Comparison of ENCODE assay signal across 14 cellular contexts in genomic region chr2:128685841-128686497, GRCh38.
DNase-seq lines count a peak whose midpoint lies in the region; ATAC-seq and TF ChIP-seq lines count a peak whose summit lies in the region.
"Had no signal": no experiment of that assay in that cellular context is flagged by ENCODE, and none has a peak within 500 bp of the region (broad histone marks: within the 10 kb centered on the region; RNA-seq: fewer than 3 reads in every experiment).

No MANE protein-coding gene starts in this region.

- no peaks in the 10 kb centered on the region for H3K36me3 Mint-ChIP-seq in chondrocyte (ENCODE audit: low read depth)
- H3K36me3 Mint-ChIP-seq: activated naive CD8-positive, alpha-beta T cell treated with anti-CD3 and anti-CD28 coated beads for 36 hours had no signal

- no peaks in the 10 kb centered on the region for H3K79me2 ChIP-seq in Loucy (ENCODE audit: insufficient read depth, low read length)

- no peak overlapping the region for H3K4me3 Mint-ChIP-seq in stimulated activated naive CD8-positive, alpha-beta T cell treated with anti-CD3 and anti-CD28 coated beads, Interleukin-15, amount 100 ng/mL, for 72 hours
- no peak overlapping the region for H3K4me3 Mint-ChIP-seq in chondrocyte (ENCODE audit: unreplicated experiment)
- H3K4me3 Mint-ChIP-seq: activated naive CD8-positive, alpha-beta T cell treated with anti-CD3 and anti-CD28 coated beads for 36 hours had no signal

- H3K4me1 ChIP-seq in Loucy (ENCODE audit: insufficient read depth, low read length, poor library complexity, severe bottlenecking): peaks cover 41% of the 10 kb centered on the region
- H3K4me1 ChIP-seq: tibial artery had no signal

- H3K9me3 ChIP-seq in Loucy (ENCODE audit: insufficient read depth, low read depth, low read length): no peaks in the 10 kb centered on the region
- H3K9me3 ChIP-seq: tibial artery had no signal

- DNase-seq in stimulated activated naive CD8-positive, alpha-beta T cell treated with anti-CD3 and anti-CD28 coated beads, Interleukin-15, amount 100 ng/mL, for 72 hours: no peak
- no peak for DNase-seq in stimulated activated naive CD8-positive, alpha-beta T cell treated with anti-CD3 and anti-CD28 coated beads, Interleukin-15, Interleukin-2, amounts not matched to agents 100 U/mL and 50 U/mL, for 24 hours
- DNase-seq in chondrocyte (ENCODE audit: low spot score): no peak
- DNase-seq in NCI-H82 (lab: John Stamatoyannopoulos, UW): no peak
- no peak for DNase-seq in cerebellar nuclear complex (lab: John Stamatoyannopoulos, UW)
- DNase-seq: activated naive CD8-positive, alpha-beta T cell treated with anti-CD3 and anti-CD28 coated beads for 36 hours; central memory CD4-positive, alpha-beta T cell; NCI-H1048; posterior cingulate gyrus; stimulated activated CD4-positive, alpha-beta T cell treated with anti-CD3 and anti-CD28 coated beads, Interleukin-12 subunit alpha, Interleukin-12 subunit beta, amount 100 ng/mL, for 4 hours had no signal

- peaks cover 18% of the 10 kb centered on the region for H3K4me1 Mint-ChIP-seq in stimulated activated naive CD8-positive, alpha-beta T cell treated with anti-CD3 and anti-CD28 coated beads, Interleukin-15, amount 100 ng/mL, for 72 hours
- H3K4me1 Mint-ChIP-seq in chondrocyte (ENCODE audit: low read depth): no peaks in the 10 kb centered on the region

- no peaks in the 10 kb centered on the region for H3K9me2 ChIP-seq in Loucy (replicated peaks; ENCODE audit: low read depth, low read length)

- H3K9ac ChIP-seq in Loucy (ENCODE audit: low read depth, low read length, poor library complexity, severe bottlenecking): peak overlapping the region; percentile 69

- H4K20me1 ChIP-seq in Loucy (ENCODE audit: insufficient read depth, low read length, poor library complexity, severe bottlenecking): no peaks in the 10 kb centered on the region

- peaks cover 9% of the 10 kb centered on the region for H3K27me3 Mint-ChIP-seq in stimulated activated naive CD8-positive, alpha-beta T cell treated with anti-CD3 and anti-CD28 coated beads, Interleukin-15, amount 100 ng/mL, for 72 hours
- H3K27me3 Mint-ChIP-seq in chondrocyte (ENCODE audit: low read depth): peaks cover 3% of the 10 kb centered on the region

- H2AFZ ChIP-seq in Loucy (ENCODE audit: low read length): peak overlapping the region; percentile 20; the same call in 1 of the 2 replicates

- no peaks in the 10 kb centered on the region for H3K9me3 Mint-ChIP-seq in stimulated activated naive CD8-positive, alpha-beta T cell treated with anti-CD3 and anti-CD28 coated beads, Interleukin-15, amount 100 ng/mL, for 72 hours
- H3K9me3 Mint-ChIP-seq in chondrocyte (ENCODE audit: low read depth): no peaks in the 10 kb centered on the region
- H3K9me3 Mint-ChIP-seq: activated naive CD8-positive, alpha-beta T cell treated with anti-CD3 and anti-CD28 coated beads for 36 hours had no signal

- no peaks in the 10 kb centered on the region for H3K27me3 ChIP-seq in Loucy (ENCODE audit: insufficient read depth, low read length, poor library complexity, severe bottlenecking)
- H3K27me3 ChIP-seq: tibial artery had no signal

- peak; percentile 18 for ATAC-seq in stimulated activated naive CD8-positive, alpha-beta T cell treated with anti-CD3 and anti-CD28 coated beads, Interleukin-15, amount 100 ng/mL, for 72 hours
- no peak for ATAC-seq in stimulated activated naive CD8-positive, alpha-beta T cell treated with anti-CD3 and anti-CD28 coated beads, Interleukin-15, Interleukin-2, amounts not matched to agents 100 U/mL and 50 U/mL, for 24 hours
- ATAC-seq in HG02678 (IDR thresholded peaks at IDR 0.05; ENCODE audit: unreplicated experiment) (peak; percentile 51), GM18858 (IDR thresholded peaks at IDR 0.05; ENCODE audit: unreplicated experiment) (no peak)

- TF ChIP-seq CTCF in Loucy (conservative IDR thresholded peaks at IDR 0.05; ENCODE audit: low read length): no peak
- TF ChIP-seq CTCF in chondrocyte (IDR thresholded peaks at IDR 0.05): no peak

- no peak overlapping the region for H3K27ac Mint-ChIP-seq in stimulated activated naive CD8-positive, alpha-beta T cell treated with anti-CD3 and anti-CD28 coated beads, Interleukin-15, amount 100 ng/mL, for 72 hours
- H3K27ac Mint-ChIP-seq in chondrocyte (ENCODE audit: unreplicated experiment): no peak overlapping the region
- H3K27ac Mint-ChIP-seq: activated naive CD8-positive, alpha-beta T cell treated with anti-CD3 and anti-CD28 coated beads for 36 hours had no signal

- H3K4me3 ChIP-seq in Loucy (ENCODE audit: low read length, poor library complexity, severe bottlenecking): peak overlapping the region; percentile 33
- H3K4me3 ChIP-seq: tibial artery had no signal

- no peaks in the 10 kb centered on the region for H3F3A ChIP-seq in Loucy (ENCODE audit: low read depth)

- H3K36me3 ChIP-seq in Loucy (ENCODE audit: insufficient read depth, low read length): no peaks in the 10 kb centered on the region
- H3K36me3 ChIP-seq: tibial artery had no signal

- H3K4me2 ChIP-seq in Loucy (ENCODE audit: low read depth, low read length, poor library complexity, severe bottlenecking): peak overlapping the region; percentile 68

Comparison
In these comparisons a context has a peak if more than half of its experiments do, and no peak if none do; other contexts are left out.
1. ATAC-seq: peak in stimulated activated naive CD8-positive, alpha-beta T cell treated with anti-CD3 and anti-CD28 coated beads, Interleukin-15, amount 100 ng/mL, for 72 hours (single experiment) and HG02678 (single experiment); none in stimulated activated naive CD8-positive, alpha-beta T cell treated with anti-CD3 and anti-CD28 coated beads, Interleukin-15, Interleukin-2, amounts not matched to agents 100 U/mL and 50 U/mL, for 24 hours (single experiment) and GM18858 (single experiment).